In genomic region chr1:202625416-202626360, GRCh38 we compare ENCODE assay signal across 8 cellular contexts.
DNase-seq lines count a peak whose midpoint lies in the region; ATAC-seq, FAIRE-seq and TF ChIP-seq lines count a peak whose summit lies in the region.

No MANE protein-coding gene starts in this region.

- H3K4me2 ChIP-seq in A549 (peak overlapping the region; percentile 43), IMR-90 (ENCODE audit: low read depth, low read length) (no peak overlapping the region), SK-N-SH (no peak overlapping the region)

- CTCF ChIA-PET in A549 (lab: Yijun Ruan, JAX), result interaction anchor here (0.6 to 3.3 kb wide), 22 partner anchors 9 to 366 kb away, joined by 3 to 10 read pairs (median 4); no protein-coding TSS in a partner anchor
- CTCF ChIA-PET in IMR-90 (lab: Yijun Ruan, JAX), result interaction anchor here (1.0 kb wide), 1 partner anchor 161 kb away, joined by 3 read pairs; no protein-coding TSS in a partner anchor
- CTCF ChIA-PET in SK-N-SH (lab: Yijun Ruan, JAX), result interaction anchor here (0.5 to 2.5 kb wide), 10 partner anchors 9 to 94 kb away, joined by 3 to 12 read pairs (median 4); no protein-coding TSS in a partner anchor

- H4K91ac ChIP-seq in IMR-90 (ENCODE audit: insufficient read depth, low read depth, low read length), result no peak overlapping the region

- no peak overlapping the region for H3K9ac ChIP-seq in IMR-90 (ENCODE audit: low read depth, low read length)
- H3K9ac ChIP-seq in SK-N-SH, result no peak overlapping the region

- H2AK5ac ChIP-seq in IMR-90 (ENCODE audit: low read depth, low read length), result peak overlapping the region; percentile 100; the same call in 1 of the 2 replicates

- no peaks in the 10 kb centered on the region for H3K36me3 ChIP-seq in IMR-90 (ENCODE audit: control insufficient read depth, insufficient read depth, low read length)
- H3K36me3 ChIP-seq in SK-N-SH (replicated peaks in 1 of 2; ENCODE audit: control insufficient read depth in 1 of 2, insufficient read depth in 2 of 2, low read length in 1 of 2), result no peaks in the 10 kb centered on the region
- H3K36me3 ChIP-seq in cardiac muscle cell, result no peaks in the 10 kb centered on the region

- peaks cover 7% of the 10 kb centered on the region for H3K27me3 ChIP-seq in IMR-90 (ENCODE audit: control insufficient read depth, insufficient read depth, low read length)
- H3K27me3 ChIP-seq in SK-N-SH (ENCODE audit: insufficient read depth), result no peaks in the 10 kb centered on the region
- no peaks in the 10 kb centered on the region for H3K27me3 ChIP-seq in cardiac muscle cell

- no peaks in the 10 kb centered on the region for H3F3A ChIP-seq in SK-N-SH (replicated peaks; ENCODE audit: insufficient read depth)

- no peak overlapping the region for H3K4me3 ChIP-seq in A549
- H3K4me3 ChIP-seq in IMR-90 (ENCODE audit: insufficient read depth, low read depth, low read length), result no peak overlapping the region
- H3K4me3 ChIP-seq in SK-N-SH (ENCODE audit: low read depth in 2 of 2, low read length in 1 of 2), result no peak overlapping the region; a peak in 1 of 4 replicates
- no peak overlapping the region for H3K4me3 ChIP-seq in cardiac muscle cell
- H3K4me3 ChIP-seq in retinal pigment epithelial cell (ENCODE audit: low read length), result no peak overlapping the region

- 44% methylated on average over 17 of the region's 28 CpGs for WGBS in A549 (ENCODE audit: missing lambda C conversion rate)
- 40% methylated on average over 9 of the region's 28 CpGs; no CpG with 5 or more reads in 1 of the 2 experiments for WGBS in IMR-90 (ENCODE audit: extremely low coverage in 2 of 2, insufficient read length in 1 of 2), 2 experiments
- WGBS in SK-N-SH (ENCODE audit: low lambda C conversion rate), result 37% methylated on average over 17 of the region's 28 CpGs

- H3K9me3 ChIP-seq in A549 (no peaks in the 10 kb centered on the region), IMR-90 (ENCODE audit: control insufficient read depth, insufficient read depth, low read length) (no peaks in the 10 kb centered on the region), SK-N-SH (no peaks in the 10 kb centered on the region), cardiac muscle cell (ENCODE audit: low read depth) (no peaks in the 10 kb centered on the region)

- FAIRE-seq in A549 (lab: Jason Lieb, UNC), result no peak
- FAIRE-seq in GM12891 (lab: Jason Lieb, UNC), result no peak

- TF ChIP-seq CTCF in A549 (IDR thresholded peaks at IDR 0.05) (peak; percentile 60), IMR-90 (conservative IDR thresholded peaks at IDR 0.05; ENCODE audit: low read depth, low read length) (peak; percentile 71), SK-N-SH (IDR thresholded peaks at IDR 0.05) (peak; percentile 64), cardiac muscle cell (IDR thresholded peaks at IDR 0.05; ENCODE audit: low read depth, low read length) (peak; percentile 70), retinal pigment epithelial cell (conservative IDR thresholded peaks at IDR 0.05; ENCODE audit: low read depth, low read length) (peak; percentile 75)

- H4K5ac ChIP-seq in IMR-90 (ENCODE audit: low read depth, low read length), result no peak overlapping the region

- ATAC-seq in A549 (peak; percentile 89 to 97), IMR-90 (ENCODE audit: low read depth) (peak; percentile 89), GM21526 (IDR thresholded peaks at IDR 0.05; ENCODE audit: low FRiP score, unreplicated experiment) (no peak)

- TF ChIP-seq EP300 in A549 (IDR thresholded peaks at IDR 0.05) (no peak), SK-N-SH (IDR thresholded peaks at IDR 0.05; ENCODE audit: borderline replicate concordance in 1 of 2, low read depth in 1 of 2, low read length in 1 of 2) (no peak)

- no peak overlapping the region for H2BK20ac ChIP-seq in IMR-90 (ENCODE audit: low read depth, low read length)

- POLR2A ChIA-PET in A549 (lab: Yijun Ruan, JAX) (no interaction called here), IMR-90 (lab: Charles Lee; ENCODE audit: unreplicated experiment) (no interaction called here), SK-N-SH (lab: Yijun Ruan, JAX) (interaction anchor here (0.6 to 0.8 kb wide), 2 partner anchors 275 to 276 kb away, joined by 3 to 4 read pairs; no protein-coding TSS in a partner anchor)

- H2BK120ac ChIP-seq in IMR-90 (ENCODE audit: low read depth, low read length), result no peak overlapping the region

- no peaks in the 10 kb centered on the region; the same call in 1 of the 2 replicates for H4K20me1 ChIP-seq in IMR-90 (ENCODE audit: insufficient read depth, low read length)
- H4K20me1 ChIP-seq in SK-N-SH (ENCODE audit: insufficient read depth), result no peaks in the 10 kb centered on the region

- no peak overlapping the region for H2AK9ac ChIP-seq in IMR-90 (replicated peaks; ENCODE audit: low read depth, low read length, poor library complexity)

- H4K8ac ChIP-seq in IMR-90 (ENCODE audit: low read depth in 2 of 2, low read length in 2 of 2), result no peak overlapping the region; a peak in 1 of 4 replicates

- peaks cover 0 to 7% of the 10 kb centered on the region in 2 experiments; a peak in 1 of 4 replicates for H3K79me1 ChIP-seq in IMR-90 (ENCODE audit: low read depth in 1 of 2, low read length in 2 of 2)

- no peak overlapping the region for H3K14ac ChIP-seq in IMR-90 (replicated peaks; ENCODE audit: low read depth, low read length)

- H3K56ac ChIP-seq in IMR-90 (ENCODE audit: extremely low read depth, insufficient read depth, low read length), result no peak overlapping the region

- dilution Hi-C loops in IMR-90 (cut with HindIII; ENCODE audit: low sequenced_read_pairs, unreplicated experiment), result no loop called here

- TF ChIP-seq RAD21 in A549 (conservative IDR thresholded peaks at IDR 0.05 in 1 of 2, IDR thresholded peaks at IDR 0.05 in 1 of 2), result peak; percentile 68 to 75
- peak; percentile 71 for TF ChIP-seq RAD21 in IMR-90 (IDR thresholded peaks at IDR 0.05; ENCODE audit: low read length)
- TF ChIP-seq RAD21 in SK-N-SH (IDR thresholded peaks at IDR 0.05; ENCODE audit: low read length), result peak; percentile 69

- H3K27ac ChIP-seq in A549 (peak overlapping the region; percentile 35 to 48; a peak in 3 of 6 replicates), IMR-90 (ENCODE audit: insufficient read depth, low read length) (no peak overlapping the region), SK-N-SH (ENCODE audit: low read depth in 2 of 2, low read length in 1 of 2) (no peak overlapping the region), cardiac muscle cell (no peak overlapping the region)

- peak; percentile 79 to 86 for DNase-seq in A549 (ENCODE audit: low read depth in 1 of 2, low spot score in 1 of 2)
- peak; percentile 74 for DNase-seq in GM12891 (ENCODE audit: insufficient read length, low spot score)
- DNase-seq in IMR-90, result peak; percentile 57
- DNase-seq in SK-N-SH, result peak; percentile 92
- DNase-seq in activated naive CD4-positive, alpha-beta T cell treated with anti-CD3 and anti-CD28 coated beads, Interleukin-2, amount 50 U/mL, for 16 hours, result peak; percentile 53
- peak; percentile 76 to 81 for DNase-seq in cardiac muscle cell (ENCODE audit: low read depth in 1 of 2, low spot score in 1 of 2)
- DNase-seq in retinal pigment epithelial cell (ENCODE audit: low read depth), result no peak

- no peaks in the 10 kb centered on the region for H3K9me2 ChIP-seq in SK-N-SH

- H2AFZ ChIP-seq in IMR-90 (replicated peaks; ENCODE audit: low read length, poor library complexity), result peak overlapping the region; percentile 2
- H2AFZ ChIP-seq in SK-N-SH (ENCODE audit: low read depth), result no peak overlapping the region

- in situ Hi-C loops in IMR-90 (cut with MboI; ENCODE audit: low sequenced_read_pairs), result no loop called here

- H3K18ac ChIP-seq in IMR-90 (ENCODE audit: low read depth, low read length), result no peak overlapping the region

- peak overlapping the region; percentile 99 for H2BK5ac ChIP-seq in IMR-90 (ENCODE audit: low read depth, low read length, poor library complexity, severe bottlenecking)

- H3K4me1 ChIP-seq in A549, result peaks cover 11% of the 10 kb centered on the region
- peaks cover 7% of the 10 kb centered on the region for H3K4me1 ChIP-seq in IMR-90 (ENCODE audit: control insufficient read depth, insufficient read depth, low read length)
- H3K4me1 ChIP-seq in SK-N-SH (ENCODE audit: control insufficient read depth in 1 of 2, insufficient read depth in 2 of 2, low read depth in 1 of 2, low read length in 1 of 2), result peaks cover 0 to 7% of the 10 kb centered on the region in 2 experiments; a peak in 3 of 4 replicates
- no peaks in the 10 kb centered on the region for H3K4me1 ChIP-seq in cardiac muscle cell (ENCODE audit: low read depth)

- H3K79me2 ChIP-seq in SK-N-SH (ENCODE audit: insufficient read depth), result no peaks in the 10 kb centered on the region

- peak overlapping the region; percentile 73; the same call in 1 of the 2 replicates for H3K4ac ChIP-seq in IMR-90 (ENCODE audit: low read depth, low read length)

- H2BK15ac ChIP-seq in IMR-90 (ENCODE audit: low read depth, low read length), result no peak overlapping the region; the same call in 2 of the 3 replicates

- H3K23ac ChIP-seq in IMR-90 (ENCODE audit: low read depth, low read length), result no peak overlapping the region

- intact Hi-C loops in IMR-90 (cut with micrococcal nuclease), result loop anchor here (1.0 to 5.0 kb wide), 2 partner anchors 124 to 283 kb away; partner anchors contain the start of gene UBE2T

- no TSS peak for BruUV-seq in IMR-90 (replicated peaks; lab: Mats Ljungman, UMichigan)

- H3K9me1 ChIP-seq in IMR-90 (ENCODE audit: insufficient read depth, low read length), result peaks cover 22% of the 10 kb centered on the region

- TF ChIP-seq POLR2A in A549 (IDR thresholded peaks at IDR 0.05; ENCODE audit: low read length) (no peak), GM12891 (IDR thresholded peaks at IDR 0.05; ENCODE audit: low read depth, low read length) (no peak), IMR-90 (IDR thresholded peaks at IDR 0.05; ENCODE audit: low read depth, low read length) (no peak)

TF ChIP-seq in A549, 52 proteins besides CTCF, POLR2A, EP300 and RAD21:
- TF ChIP-seq ZNF302 (CRISPR knock-in tag; IDR thresholded peaks at IDR 0.05) (no peak), CHD2 (IDR thresholded peaks at IDR 0.05; ENCODE audit: low read length, partially characterized antibody) (no peak), SMC3 (IDR thresholded peaks at IDR 0.05) (peak; percentile 81)

TF ChIP-seq in GM12891, 5 proteins besides CTCF, POLR2A, EP300 and RAD21 (continues in another document):
- TF ChIP-seq SPI1 (IDR thresholded peaks at IDR 0.05; ENCODE audit: low read depth, low read length) (no peak), POU2F2 (IDR thresholded peaks at IDR 0.05; ENCODE audit: low read depth, low read length) (no peak), PAX5 (IDR thresholded peaks at IDR 0.05; ENCODE audit: insufficient read depth, low read length, severe bottlenecking) (no peak)

TF ChIP-seq in IMR-90, 13 proteins besides CTCF, POLR2A, EP300 and RAD21:
- TF ChIP-seq MAZ (IDR thresholded peaks at IDR 0.05; ENCODE audit: borderline replicate concordance, low read depth, low read length) (0 out of 2 replicates have a peak, but pooled peaks have one; percentile 16), SMC3 (IDR thresholded peaks at IDR 0.05; ENCODE audit: low read depth, low read length) (peak; percentile 60), NFE2L2 (IDR thresholded peaks at IDR 0.05; ENCODE audit: low read depth, low read length) (no peak)

TF ChIP-seq in SK-N-SH, 30 proteins besides CTCF, POLR2A, EP300 and RAD21 (continues in another document):
- TF ChIP-seq SMC3 (IDR thresholded peaks at IDR 0.05; ENCODE audit: low read depth, low read length), result peak; percentile 88
- no peak for TF ChIP-seq TEAD4 (IDR thresholded peaks at IDR 0.05; ENCODE audit: borderline replicate concordance, insufficient read depth)

Comparison
In these comparisons a context has a peak if more than half of its experiments do, and no peak if none do; other contexts are left out.
1. H3K27ac ChIP-seq: peak in A549 (2 of 2); none in IMR-90 (single experiment), SK-N-SH (0 of 2) and cardiac muscle cell (single experiment).
2. Of the 12 proteins assayed by ChIP-seq in both A549 and SK-N-SH: peak only in A549: none; only in SK-N-SH: none; in both: CTCF, RAD21 and SMC3; in neither: 9.
3. Peak in every context shown above with its lines, with median percentiles within 50 percentile points of each other: CTCF ChIP-seq.